In the genomic region with DNA sequence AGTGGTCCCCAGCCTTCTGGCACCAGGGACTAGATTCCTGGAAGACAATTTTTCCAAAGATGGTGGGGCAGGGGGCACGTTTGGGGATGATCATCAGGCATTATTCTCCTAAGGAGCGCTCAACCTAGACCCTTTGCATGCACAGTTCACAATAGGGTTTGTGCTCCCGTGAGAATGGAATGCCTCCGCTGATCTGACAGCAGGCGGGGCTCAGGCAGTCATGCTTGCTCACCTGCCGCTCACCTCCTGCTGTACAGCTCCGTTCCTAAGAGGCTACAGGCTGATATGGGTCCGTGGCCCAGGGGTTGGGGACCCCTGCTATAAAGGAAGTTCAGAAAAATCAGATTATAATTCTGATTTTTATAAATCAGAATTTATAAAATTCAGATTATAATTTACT, we compare ENCODE assay signal across 1 cellular context.
TF ChIP-seq lines count a peak whose summit lies in the region.

No MANE protein-coding gene starts in this region.

TF ChIP-seq in endothelial cell of umbilical vein, 7 proteins besides CTCF, POLR2A, EP300 and RAD21:
- no peak for TF ChIP-seq FOS (IDR thresholded peaks at IDR 0.05; ENCODE audit: borderline replicate concordance, insufficient read depth, low read length)
- TF ChIP-seq EZH2 (IDR thresholded peaks at IDR 0.05; ENCODE audit: borderline replicate concordance, low read depth, low read length, severe bottlenecking) = no peak
- no peak for TF ChIP-seq JUN (IDR thresholded peaks at IDR 0.05; ENCODE audit: borderline replicate concordance, insufficient read depth, insufficient read length, low read depth)
- no peak for TF ChIP-seq POLR2AphosphoS5 (IDR thresholded peaks at IDR 0.05; ENCODE audit: insufficient read depth, low read depth, low read length)
- TF ChIP-seq, protein P1, sequence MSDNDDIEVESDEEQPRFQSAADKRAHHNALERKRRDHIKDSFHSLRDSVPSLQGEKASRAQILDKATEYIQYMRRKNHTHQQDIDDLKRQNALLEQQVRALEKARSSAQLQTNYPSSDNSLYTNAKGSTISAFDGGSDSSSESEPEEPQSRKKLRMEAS (IDR thresholded peaks at IDR 0.05; ENCODE audit: insufficient read depth, insufficient read length) = no peak
- TF ChIP-seq MYC (IDR thresholded peaks at IDR 0.05; ENCODE audit: low read depth, low read length) = no peak
- no peak for TF ChIP-seq GATA2 (IDR thresholded peaks at IDR 0.05; ENCODE audit: insufficient read depth, insufficient read length, low read depth, low read length)
